In the genomic region with DNA sequence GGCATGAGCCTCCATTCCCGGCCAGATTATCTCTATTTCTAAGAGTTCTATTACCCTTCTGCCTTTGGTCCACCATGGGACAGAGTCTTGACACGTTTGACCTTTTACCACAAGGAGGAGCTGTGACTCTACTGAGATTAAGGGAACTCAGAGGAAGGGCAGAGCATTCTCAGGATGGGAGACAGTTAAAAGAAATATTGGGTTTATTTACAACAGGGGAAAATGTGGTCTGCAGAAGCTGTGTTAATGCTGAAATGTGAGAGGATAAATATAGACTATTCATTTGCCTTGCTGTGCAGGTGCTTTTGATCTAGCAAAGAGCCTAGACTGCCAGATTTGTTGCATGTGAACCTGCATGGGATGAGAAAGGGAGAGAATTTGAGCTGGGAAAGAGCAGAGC, we compare ENCODE assay signal across 1 cellular context.
TF ChIP-seq lines count a peak whose summit lies in the region.

No MANE protein-coding gene starts in this region.

TF ChIP-seq in K562, 482 proteins besides CTCF, POLR2A, EP300 and RAD21 (continued from another document):
- TF ChIP-seq, protein P1, sequence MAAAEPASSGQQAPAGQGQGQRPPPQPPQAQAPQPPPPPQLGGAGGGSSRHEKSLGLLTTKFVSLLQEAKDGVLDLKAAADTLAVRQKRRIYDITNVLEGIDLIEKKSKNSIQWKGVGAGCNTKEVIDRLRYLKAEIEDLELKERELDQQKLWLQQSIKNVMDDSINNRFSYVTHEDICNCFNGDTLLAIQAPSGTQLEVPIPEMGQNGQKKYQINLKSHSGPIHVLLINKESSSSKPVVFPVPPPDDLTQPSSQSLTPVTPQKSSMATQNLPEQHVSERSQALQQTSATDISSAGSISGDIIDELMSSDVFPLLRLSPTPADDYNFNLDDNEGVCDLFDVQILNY (CRISPR knock-in tag; IDR thresholded peaks at IDR 0.05): no peak
- no peak for TF ChIP-seq POU5F1 (IDR thresholded peaks at IDR 0.05; ENCODE audit: borderline replicate concordance, low read depth, low read length, partially characterized antibody)
- no peak for TF ChIP-seq ATF6 (CRISPR knock-in tag; IDR thresholded peaks at IDR 0.05)
- no peak for TF ChIP-seq DMBX1 (CRISPR knock-in tag; IDR thresholded peaks at IDR 0.05; ENCODE audit: borderline replicate concordance)
- no peak for TF ChIP-seq MTF1 (CRISPR knock-in tag; IDR thresholded peaks at IDR 0.05; ENCODE audit: borderline replicate concordance)
- TF ChIP-seq, protein P2, sequence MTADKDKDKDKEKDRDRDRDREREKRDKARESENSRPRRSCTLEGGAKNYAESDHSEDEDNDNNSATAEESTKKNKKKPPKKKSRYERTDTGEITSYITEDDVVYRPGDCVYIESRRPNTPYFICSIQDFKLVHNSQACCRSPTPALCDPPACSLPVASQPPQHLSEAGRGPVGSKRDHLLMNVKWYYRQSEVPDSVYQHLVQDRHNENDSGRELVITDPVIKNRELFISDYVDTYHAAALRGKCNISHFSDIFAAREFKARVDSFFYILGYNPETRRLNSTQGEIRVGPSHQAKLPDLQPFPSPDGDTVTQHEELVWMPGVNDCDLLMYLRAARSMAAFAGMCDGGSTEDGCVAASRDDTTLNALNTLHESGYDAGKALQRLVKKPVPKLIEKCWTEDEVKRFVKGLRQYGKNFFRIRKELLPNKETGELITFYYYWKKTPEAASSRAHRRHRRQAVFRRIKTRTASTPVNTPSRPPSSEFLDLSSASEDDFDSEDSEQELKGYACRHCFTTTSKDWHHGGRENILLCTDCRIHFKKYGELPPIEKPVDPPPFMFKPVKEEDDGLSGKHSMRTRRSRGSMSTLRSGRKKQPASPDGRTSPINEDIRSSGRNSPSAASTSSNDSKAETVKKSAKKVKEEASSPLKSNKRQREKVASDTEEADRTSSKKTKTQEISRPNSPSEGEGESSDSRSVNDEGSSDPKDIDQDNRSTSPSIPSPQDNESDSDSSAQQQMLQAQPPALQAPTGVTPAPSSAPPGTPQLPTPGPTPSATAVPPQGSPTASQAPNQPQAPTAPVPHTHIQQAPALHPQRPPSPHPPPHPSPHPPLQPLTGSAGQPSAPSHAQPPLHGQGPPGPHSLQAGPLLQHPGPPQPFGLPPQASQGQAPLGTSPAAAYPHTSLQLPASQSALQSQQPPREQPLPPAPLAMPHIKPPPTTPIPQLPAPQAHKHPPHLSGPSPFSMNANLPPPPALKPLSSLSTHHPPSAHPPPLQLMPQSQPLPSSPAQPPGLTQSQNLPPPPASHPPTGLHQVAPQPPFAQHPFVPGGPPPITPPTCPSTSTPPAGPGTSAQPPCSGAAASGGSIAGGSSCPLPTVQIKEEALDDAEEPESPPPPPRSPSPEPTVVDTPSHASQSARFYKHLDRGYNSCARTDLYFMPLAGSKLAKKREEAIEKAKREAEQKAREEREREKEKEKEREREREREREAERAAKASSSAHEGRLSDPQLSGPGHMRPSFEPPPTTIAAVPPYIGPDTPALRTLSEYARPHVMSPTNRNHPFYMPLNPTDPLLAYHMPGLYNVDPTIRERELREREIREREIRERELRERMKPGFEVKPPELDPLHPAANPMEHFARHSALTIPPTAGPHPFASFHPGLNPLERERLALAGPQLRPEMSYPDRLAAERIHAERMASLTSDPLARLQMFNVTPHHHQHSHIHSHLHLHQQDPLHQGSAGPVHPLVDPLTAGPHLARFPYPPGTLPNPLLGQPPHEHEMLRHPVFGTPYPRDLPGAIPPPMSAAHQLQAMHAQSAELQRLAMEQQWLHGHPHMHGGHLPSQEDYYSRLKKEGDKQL (CRISPR knock-in tag; IDR thresholded peaks at IDR 0.05; ENCODE audit: borderline replicate concordance): no peak
- TF ChIP-seq TCF3 (CRISPR knock-in tag; IDR thresholded peaks at IDR 0.05): no peak
- TF ChIP-seq TCFL5 (CRISPR knock-in tag; conservative IDR thresholded peaks at IDR 0.05): no peak
- no peak for TF ChIP-seq YY1 (IDR thresholded peaks at IDR 0.05; ENCODE audit: borderline replicate concordance in 1 of 3, control insufficient read depth in 1 of 3, extremely low read depth in 1 of 3, insufficient read depth in 3 of 3, insufficient read length in 1 of 3, insufficient replicate concordance in 2 of 3, low read depth in 1 of 3, low read length in 2 of 3)
- no peak for TF ChIP-seq DPF2 (IDR thresholded peaks at IDR 0.05)
- TF ChIP-seq ZNF121 (CRISPR knock-in tag; conservative IDR thresholded peaks at IDR 0.05): no peak
- TF ChIP-seq, protein P3, sequence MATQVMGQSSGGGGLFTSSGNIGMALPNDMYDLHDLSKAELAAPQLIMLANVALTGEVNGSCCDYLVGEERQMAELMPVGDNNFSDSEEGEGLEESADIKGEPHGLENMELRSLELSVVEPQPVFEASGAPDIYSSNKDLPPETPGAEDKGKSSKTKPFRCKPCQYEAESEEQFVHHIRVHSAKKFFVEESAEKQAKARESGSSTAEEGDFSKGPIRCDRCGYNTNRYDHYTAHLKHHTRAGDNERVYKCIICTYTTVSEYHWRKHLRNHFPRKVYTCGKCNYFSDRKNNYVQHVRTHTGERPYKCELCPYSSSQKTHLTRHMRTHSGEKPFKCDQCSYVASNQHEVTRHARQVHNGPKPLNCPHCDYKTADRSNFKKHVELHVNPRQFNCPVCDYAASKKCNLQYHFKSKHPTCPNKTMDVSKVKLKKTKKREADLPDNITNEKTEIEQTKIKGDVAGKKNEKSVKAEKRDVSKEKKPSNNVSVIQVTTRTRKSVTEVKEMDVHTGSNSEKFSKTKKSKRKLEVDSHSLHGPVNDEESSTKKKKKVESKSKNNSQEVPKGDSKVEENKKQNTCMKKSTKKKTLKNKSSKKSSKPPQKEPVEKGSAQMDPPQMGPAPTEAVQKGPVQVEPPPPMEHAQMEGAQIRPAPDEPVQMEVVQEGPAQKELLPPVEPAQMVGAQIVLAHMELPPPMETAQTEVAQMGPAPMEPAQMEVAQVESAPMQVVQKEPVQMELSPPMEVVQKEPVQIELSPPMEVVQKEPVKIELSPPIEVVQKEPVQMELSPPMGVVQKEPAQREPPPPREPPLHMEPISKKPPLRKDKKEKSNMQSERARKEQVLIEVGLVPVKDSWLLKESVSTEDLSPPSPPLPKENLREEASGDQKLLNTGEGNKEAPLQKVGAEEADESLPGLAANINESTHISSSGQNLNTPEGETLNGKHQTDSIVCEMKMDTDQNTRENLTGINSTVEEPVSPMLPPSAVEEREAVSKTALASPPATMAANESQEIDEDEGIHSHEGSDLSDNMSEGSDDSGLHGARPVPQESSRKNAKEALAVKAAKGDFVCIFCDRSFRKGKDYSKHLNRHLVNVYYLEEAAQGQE (CRISPR knock-in tag; IDR thresholded peaks at IDR 0.05; ENCODE audit: low read depth): no peak
